In the genomic region with DNA sequence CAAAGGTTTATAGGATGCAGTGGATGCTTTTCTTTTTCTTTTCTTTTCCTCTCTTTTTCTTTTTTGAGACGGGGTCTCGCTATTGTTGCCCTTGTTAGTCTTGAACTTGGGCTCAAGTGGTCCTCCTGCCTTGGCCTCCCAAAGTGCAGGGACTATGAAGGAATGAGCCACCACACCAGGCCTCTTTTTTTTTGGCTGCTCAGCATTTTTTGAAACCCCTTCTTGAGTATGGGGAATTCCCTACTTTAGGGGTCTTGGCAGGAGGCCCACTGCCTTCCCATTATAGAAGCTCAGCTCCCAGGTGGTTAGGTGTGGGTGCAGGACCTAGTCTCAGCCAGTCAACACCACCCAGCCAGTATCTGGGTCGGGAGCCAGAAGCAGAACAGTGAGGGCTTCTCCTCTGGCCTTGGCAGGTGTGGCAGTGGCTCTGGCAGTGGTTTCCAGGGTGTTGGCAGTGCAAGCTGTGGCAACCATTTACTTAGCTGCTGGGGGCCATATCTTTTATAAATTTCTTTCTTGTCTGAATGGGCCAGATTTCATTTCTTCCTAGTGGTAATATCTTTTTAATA, we compare ENCODE assay signal across 15 cellular contexts.
"Had no signal": no experiment of that assay in that cellular context is flagged by ENCODE, and none has a peak within 500 bp of the region (broad histone marks: within the 10 kb centered on the region; RNA-seq: fewer than 3 reads in every experiment).

No MANE protein-coding gene starts in this region.

- H3K4me3 Mint-ChIP-seq: activated B cell treated with CpG ODN at 0.5 μM for 24 hours had no signal

- H3K4me1 ChIP-seq: tibial artery had no signal

- H3K27me3 ChIP-seq: esophagus squamous epithelium, tibial artery had no signal

- H3K27ac ChIP-seq: esophagus squamous epithelium, tibial artery had no signal

- H3K9me3 ChIP-seq: esophagus squamous epithelium, tibial artery had no signal

- DNase-seq: activated B cell treated with CpG ODN at 0.5 μM for 24 hours; activated CD4-positive, alpha-beta T cell treated with anti-CD3 and anti-CD28 coated beads, Interleukin-2, amount 50 U/mL, for 1 hour; activated T-cell treated with anti-CD3 and anti-CD28 coated beads for 4 hours; amniotic stem cell; esophagus squamous epithelium; foreskin fibroblast; glutamatergic neuron; mesendoderm; stimulated activated CD4-positive, alpha-beta T cell treated with anti-CD3 and anti-CD28 coated beads, Interleukin-4, amount 100 ng/mL, for 4 hours; T-helper 2 cell; tibial artery had no signal

- H3K27ac Mint-ChIP-seq: activated B cell treated with CpG ODN at 0.5 μM for 24 hours; activated naive CD4-positive, alpha-beta T cell treated with anti-CD3 and anti-CD28 coated beads, Interleukin-2, amount 50 U/mL, for 72 hours; activated T-helper 2 cell treated with anti-CD3 and anti-CD28 coated beads, Interferon-gamma antibody, Interleukin-2, Interleukin-4, amounts not matched to agents 10 μg/mL and 5 μg/mL and 100 μg/mL, durations not matched to agents 14 hours and 24 hours and 36 hours had no signal

- H3K27me3 Mint-ChIP-seq: activated B cell treated with CpG ODN at 0.5 μM for 24 hours had no signal

- H3K4me3 ChIP-seq: esophagus squamous epithelium, tibial artery had no signal

- FAIRE-seq: endometrium, TTC549 had no signal

- H3K36me3 ChIP-seq: esophagus squamous epithelium, tibial artery had no signal

- ATAC-seq: activated naive CD4-positive, alpha-beta T cell treated with anti-CD3 and anti-CD28 coated beads, Interleukin-2, amount 50 U/mL, for 72 hours had no signal
